In genomic region chr5:170184007-170184687, GRCh38 we compare ENCODE assay signal across 8 cellular contexts. TPM values are rescaled to one million over a fixed set of nuclear protein-coding genes. Genes with fewer than 3 reads are reported as not detected.
A peak's percentile ranks its signal among the peaks of the same experiment; 100 is the strongest.
DNase-seq lines count a peak whose midpoint lies in the region; ATAC-seq and TF ChIP-seq lines count a peak whose summit lies in the region.

No MANE protein-coding gene starts in this region.

- peak; percentile 84 for ATAC-seq in GM19467 (IDR thresholded peaks at IDR 0.05; ENCODE audit: unreplicated experiment)
- peak; percentile 75 for ATAC-seq in body of pancreas
- ATAC-seq in HG03469 (IDR thresholded peaks at IDR 0.05; ENCODE audit: unreplicated experiment) = no peak

- H3K9me3 ChIP-seq in body of pancreas = no peaks in the 10 kb centered on the region

- DNase-seq in DMS 273 treated with DMSO at 0.1 percent for 48 hours (lab: John Stamatoyannopoulos, UW) (peak; percentile 7), HuH-7 (ENCODE audit: low spot score) (peak; percentile 57), SKM-1 (lab: John Stamatoyannopoulos, UW; ENCODE audit: unreplicated experiment) (peak; percentile 24), body of pancreas (peak; percentile 62 to 69 (median 66)), iPS-NIHi11 (ENCODE audit: low spot score) (peak; percentile 83)
- DNase-seq in stimulated activated CD4-positive, alpha-beta T cell treated with anti-CD3 and anti-CD28 coated beads, Interleukin-12 subunit alpha, Interleukin-12 subunit beta, amount 100 ng/mL, for 48 hours (ENCODE audit: low read depth in 2 of 3, low spot score in 1 of 3) = peak; percentile 23 to 46 (median 44)

- no peaks in the 10 kb centered on the region for H3K4me1 ChIP-seq in body of pancreas

- no peak for TF ChIP-seq POLR2A in body of pancreas (IDR thresholded peaks at IDR 0.05)

- intact Hi-C loops in body of pancreas (cut with DNase I) = loop anchor here (5.0 kb wide), 1 partner anchor 77 kb away; the partner anchor contains the start of gene FOXI1

- no peaks in the 10 kb centered on the region for H3K36me3 ChIP-seq in body of pancreas (replicated peaks in 1 of 2; ENCODE audit: insufficient read depth in 1 of 2, low read depth in 2 of 2)

- TF ChIP-seq CTCF in body of pancreas (IDR thresholded peaks at IDR 0.05) = peak; percentile 56 to 67 (median 59)

- no peak overlapping the region for H3K4me3 ChIP-seq in body of pancreas

- no peak overlapping the region for H3K27ac ChIP-seq in body of pancreas

- no peaks in the 10 kb centered on the region for H3K27me3 ChIP-seq in body of pancreas

- WGBS in body of pancreas, 2 donors = 22 to 27% methylated on average over 8 of the region's 8 CpGs

RNA-seq across cellular contexts. Expression of gene C5orf58, which starts 48.6 kb away (rescaled TPM):
- total RNA-seq in body of pancreas = not detected

Comparison
In these comparisons a context has a peak if more than half of its experiments do, and no peak if none do; other contexts are left out.
1. DNase-seq: peak in every context shown above with its lines; median percentile 83 in iPS-NIHi11; 66 in body of pancreas; 57 in HuH-7; 44 in stimulated activated CD4-positive, alpha-beta T cell treated with anti-CD3 and anti-CD28 coated beads, Interleukin-12 subunit alpha, Interleukin-12 subunit beta, amount 100 ng/mL, for 48 hours; 24 in SKM-1; 7 in DMS 273 treated with DMSO at 0.1 percent for 48 hours.